In genomic region chr2:204072443-204073324, GRCh38 we compare ENCODE assay signal across 1 cellular context.
TF ChIP-seq lines count a peak whose summit lies in the region.

No MANE protein-coding gene starts in this region.

TF ChIP-seq in H1, 55 proteins besides CTCF, POLR2A, EP300 and RAD21 (continued from another document):
- TF ChIP-seq, protein P1, sequence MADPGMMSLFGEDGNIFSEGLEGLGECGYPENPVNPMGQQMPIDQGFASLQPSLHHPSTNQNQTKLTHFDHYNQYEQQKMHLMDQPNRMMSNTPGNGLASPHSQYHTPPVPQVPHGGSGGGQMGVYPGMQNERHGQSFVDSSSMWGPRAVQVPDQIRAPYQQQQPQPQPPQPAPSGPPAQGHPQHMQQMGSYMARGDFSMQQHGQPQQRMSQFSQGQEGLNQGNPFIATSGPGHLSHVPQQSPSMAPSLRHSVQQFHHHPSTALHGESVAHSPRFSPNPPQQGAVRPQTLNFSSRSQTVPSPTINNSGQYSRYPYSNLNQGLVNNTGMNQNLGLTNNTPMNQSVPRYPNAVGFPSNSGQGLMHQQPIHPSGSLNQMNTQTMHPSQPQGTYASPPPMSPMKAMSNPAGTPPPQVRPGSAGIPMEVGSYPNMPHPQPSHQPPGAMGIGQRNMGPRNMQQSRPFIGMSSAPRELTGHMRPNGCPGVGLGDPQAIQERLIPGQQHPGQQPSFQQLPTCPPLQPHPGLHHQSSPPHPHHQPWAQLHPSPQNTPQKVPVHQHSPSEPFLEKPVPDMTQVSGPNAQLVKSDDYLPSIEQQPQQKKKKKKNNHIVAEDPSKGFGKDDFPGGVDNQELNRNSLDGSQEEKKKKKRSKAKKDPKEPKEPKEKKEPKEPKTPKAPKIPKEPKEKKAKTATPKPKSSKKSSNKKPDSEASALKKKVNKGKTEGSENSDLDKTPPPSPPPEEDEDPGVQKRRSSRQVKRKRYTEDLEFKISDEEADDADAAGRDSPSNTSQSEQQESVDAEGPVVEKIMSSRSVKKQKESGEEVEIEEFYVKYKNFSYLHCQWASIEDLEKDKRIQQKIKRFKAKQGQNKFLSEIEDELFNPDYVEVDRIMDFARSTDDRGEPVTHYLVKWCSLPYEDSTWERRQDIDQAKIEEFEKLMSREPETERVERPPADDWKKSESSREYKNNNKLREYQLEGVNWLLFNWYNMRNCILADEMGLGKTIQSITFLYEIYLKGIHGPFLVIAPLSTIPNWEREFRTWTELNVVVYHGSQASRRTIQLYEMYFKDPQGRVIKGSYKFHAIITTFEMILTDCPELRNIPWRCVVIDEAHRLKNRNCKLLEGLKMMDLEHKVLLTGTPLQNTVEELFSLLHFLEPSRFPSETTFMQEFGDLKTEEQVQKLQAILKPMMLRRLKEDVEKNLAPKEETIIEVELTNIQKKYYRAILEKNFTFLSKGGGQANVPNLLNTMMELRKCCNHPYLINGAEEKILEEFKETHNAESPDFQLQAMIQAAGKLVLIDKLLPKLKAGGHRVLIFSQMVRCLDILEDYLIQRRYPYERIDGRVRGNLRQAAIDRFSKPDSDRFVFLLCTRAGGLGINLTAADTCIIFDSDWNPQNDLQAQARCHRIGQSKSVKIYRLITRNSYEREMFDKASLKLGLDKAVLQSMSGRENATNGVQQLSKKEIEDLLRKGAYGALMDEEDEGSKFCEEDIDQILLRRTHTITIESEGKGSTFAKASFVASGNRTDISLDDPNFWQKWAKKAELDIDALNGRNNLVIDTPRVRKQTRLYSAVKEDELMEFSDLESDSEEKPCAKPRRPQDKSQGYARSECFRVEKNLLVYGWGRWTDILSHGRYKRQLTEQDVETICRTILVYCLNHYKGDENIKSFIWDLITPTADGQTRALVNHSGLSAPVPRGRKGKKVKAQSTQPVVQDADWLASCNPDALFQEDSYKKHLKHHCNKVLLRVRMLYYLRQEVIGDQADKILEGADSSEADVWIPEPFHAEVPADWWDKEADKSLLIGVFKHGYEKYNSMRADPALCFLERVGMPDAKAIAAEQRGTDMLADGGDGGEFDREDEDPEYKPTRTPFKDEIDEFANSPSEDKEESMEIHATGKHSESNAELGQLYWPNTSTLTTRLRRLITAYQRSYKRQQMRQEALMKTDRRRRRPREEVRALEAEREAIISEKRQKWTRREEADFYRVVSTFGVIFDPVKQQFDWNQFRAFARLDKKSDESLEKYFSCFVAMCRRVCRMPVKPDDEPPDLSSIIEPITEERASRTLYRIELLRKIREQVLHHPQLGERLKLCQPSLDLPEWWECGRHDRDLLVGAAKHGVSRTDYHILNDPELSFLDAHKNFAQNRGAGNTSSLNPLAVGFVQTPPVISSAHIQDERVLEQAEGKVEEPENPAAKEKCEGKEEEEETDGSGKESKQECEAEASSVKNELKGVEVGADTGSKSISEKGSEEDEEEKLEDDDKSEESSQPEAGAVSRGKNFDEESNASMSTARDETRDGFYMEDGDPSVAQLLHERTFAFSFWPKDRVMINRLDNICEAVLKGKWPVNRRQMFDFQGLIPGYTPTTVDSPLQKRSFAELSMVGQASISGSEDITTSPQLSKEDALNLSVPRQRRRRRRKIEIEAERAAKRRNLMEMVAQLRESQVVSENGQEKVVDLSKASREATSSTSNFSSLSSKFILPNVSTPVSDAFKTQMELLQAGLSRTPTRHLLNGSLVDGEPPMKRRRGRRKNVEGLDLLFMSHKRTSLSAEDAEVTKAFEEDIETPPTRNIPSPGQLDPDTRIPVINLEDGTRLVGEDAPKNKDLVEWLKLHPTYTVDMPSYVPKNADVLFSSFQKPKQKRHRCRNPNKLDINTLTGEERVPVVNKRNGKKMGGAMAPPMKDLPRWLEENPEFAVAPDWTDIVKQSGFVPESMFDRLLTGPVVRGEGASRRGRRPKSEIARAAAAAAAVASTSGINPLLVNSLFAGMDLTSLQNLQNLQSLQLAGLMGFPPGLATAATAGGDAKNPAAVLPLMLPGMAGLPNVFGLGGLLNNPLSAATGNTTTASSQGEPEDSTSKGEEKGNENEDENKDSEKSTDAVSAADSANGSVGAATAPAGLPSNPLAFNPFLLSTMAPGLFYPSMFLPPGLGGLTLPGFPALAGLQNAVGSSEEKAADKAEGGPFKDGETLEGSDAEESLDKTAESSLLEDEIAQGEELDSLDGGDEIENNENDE (IDR thresholded peaks at IDR 0.05; ENCODE audit: insufficient replicate concordance, low read length): no peak
- TF ChIP-seq CHD2 (IDR thresholded peaks at IDR 0.05; ENCODE audit: low read length) (peak; percentile 61; the same call in 1 of the 2 replicates), SUZ12 (IDR thresholded peaks at IDR 0.05; ENCODE audit: low read length) (no peak)
